ENCODE assay signal across 8 cellular contexts in genomic region chr11:104968856-104969776, GRCh38. TPM values are rescaled to one million over a fixed set of nuclear protein-coding genes. Genes with fewer than 3 reads are reported as not detected.
DNase-seq lines count a peak whose midpoint lies in the region; ATAC-seq, FAIRE-seq and TF ChIP-seq lines count a peak whose summit lies in the region.

No MANE protein-coding gene starts in this region.

- no peak for FAIRE-seq in K562 (lab: Jason Lieb, UNC)

- H4K20me1 ChIP-seq in K562 (replicated peaks; ENCODE audit: control insufficient read depth, insufficient read depth, low read length) = no peaks in the 10 kb centered on the region

- H3K9me3 ChIP-seq in K562 (replicated peaks; ENCODE audit: control insufficient read depth, insufficient read depth, low read depth, low read length) = no peaks in the 10 kb centered on the region
- no peaks in the 10 kb centered on the region for H3K9me3 ChIP-seq in thymus (ENCODE audit: control insufficient read depth)

- CTCF ChIA-PET in K562 (lab: Yijun Ruan, JAX; ENCODE audit: low intra/inter-chr PET ratio) = no interaction called here

- no peak for TF ChIP-seq POLR2A in K562 (conservative IDR thresholded peaks at IDR 0.05)

- no peak overlapping the region for H3K9ac ChIP-seq in K562 (ENCODE audit: insufficient read depth in 1 of 2, low read depth in 2 of 2, low read length in 2 of 2)

- no peaks in the 10 kb centered on the region for H3K27me3 ChIP-seq in K562 (ENCODE audit: control insufficient read depth in 2 of 2, insufficient read depth in 2 of 2, low read length in 2 of 2)
- no peaks in the 10 kb centered on the region for H3K27me3 ChIP-seq in thymus (ENCODE audit: control insufficient read depth, insufficient read depth)

- BruUV-seq in K562 (replicated peaks; lab: Mats Ljungman, UMichigan) = no TSS peak

- H3K36me3 ChIP-seq in K562 (ENCODE audit: control insufficient read depth, insufficient read depth, low read length) = no peaks in the 10 kb centered on the region
- H3K36me3 ChIP-seq in thymus (ENCODE audit: control insufficient read depth, insufficient read depth) = no peaks in the 10 kb centered on the region

- no peak overlapping the region for H2AFZ ChIP-seq in K562 (ENCODE audit: low read depth, low read length)

- no peak for ATAC-seq in K562
- peak; percentile 22 for ATAC-seq in left colon
- ATAC-seq in HG03108 (IDR thresholded peaks at IDR 0.05; ENCODE audit: unreplicated experiment) = no peak

- DNase-seq in NCI-H510A treated with DMSO at 0.1 percent for 48 hours (lab: John Stamatoyannopoulos, UW) (peak; percentile 9), NCI-H510A (lab: John Stamatoyannopoulos, UW) (no peak), NCI-H2029 (lab: John Stamatoyannopoulos, UW) (peak; percentile 15), K562 (ENCODE audit: extremely low read depth in 1 of 4, low spot score in 3 of 4) (no peak), left colon (peak; percentile 26 to 34), NCI-H446 treated with DMSO at 0.1 percent for 48 hours (lab: John Stamatoyannopoulos, UW) (no peak)

- TF ChIP-seq RAD21 in K562 (CRISPR knock-in tag; conservative IDR thresholded peaks at IDR 0.05 in 1 of 2, IDR thresholded peaks at IDR 0.05 in 1 of 2) = no peak

- H3K9me1 ChIP-seq in K562 (ENCODE audit: control insufficient read depth, insufficient read depth, low read length) = no peaks in the 10 kb centered on the region

- no peak for TF ChIP-seq CTCF in K562 (IDR thresholded peaks at IDR 0.05 in 2 of 3, conservative IDR thresholded peaks at IDR 0.05 in 1 of 3; ENCODE audit: insufficient read depth in 2 of 3, low read depth in 1 of 3, low read length in 3 of 3)

- H3K4me1 ChIP-seq in K562 (replicated peaks in 1 of 2; ENCODE audit: control insufficient read depth in 2 of 2, insufficient read depth in 2 of 2, low read length in 2 of 2) = no peaks in the 10 kb centered on the region
- no peaks in the 10 kb centered on the region for H3K4me1 ChIP-seq in thymus (ENCODE audit: control insufficient read depth, insufficient read depth, low read length)

- POLR2A ChIA-PET in K562 (lab: Yijun Ruan, JAX) = no interaction called here

- H3K4me2 ChIP-seq in K562 (ENCODE audit: insufficient read depth, low read length) = no peak overlapping the region

- in situ Hi-C loops in K562 (cut with MboI) = no loop called here

- H3K79me2 ChIP-seq in K562 (ENCODE audit: control insufficient read depth, insufficient read depth, low read length) = no peaks in the 10 kb centered on the region

- H3K4me3 ChIP-seq in K562 (no peak overlapping the region), thymus (ENCODE audit: low read length) (peak overlapping the region; percentile 64)

- intact Hi-C loops in K562 (cut with micrococcal nuclease) = no loop called here
- intact Hi-C loops in left colon (cut with DNase I, micrococcal nuclease) = no loop called here

- TF ChIP-seq EP300 in K562 (IDR thresholded peaks at IDR 0.05; ENCODE audit: low read length) = no peak

- H3K27ac ChIP-seq in K562 (ENCODE audit: extremely low read depth, low read depth, low read length) (no peak overlapping the region), thymus (ENCODE audit: low read depth) (peak overlapping the region; percentile 66)

- WGBS in K562 (ENCODE audit: insufficient coverage, low coverage, missing lambda C conversion rate) = under 1% methylated on average over 12 of the region's 16 CpGs
- 87% methylated on average over 16 of the region's 16 CpGs for WGBS in thymus

TF ChIP-seq in K562, 482 proteins besides CTCF, POLR2A, EP300 and RAD21:
- TF ChIP-seq GABPA (tag; conservative IDR thresholded peaks at IDR 0.05; ENCODE audit: low read depth) = 0 out of 2 replicates have a peak, but pooled peaks have one; percentile 25
- no peak for TF ChIP-seq ZNF354B (CRISPR knock-in tag; IDR thresholded peaks at IDR 0.05)
- TF ChIP-seq ZNF778 (CRISPR knock-in tag; IDR thresholded peaks at IDR 0.05) = no peak
- no peak for TF ChIP-seq TCF7L2 (IDR thresholded peaks at IDR 0.05; ENCODE audit: low read depth, low read length)
- no peak for TF ChIP-seq ELF2 (CRISPR knock-in tag; IDR thresholded peaks at IDR 0.05)

RNA-seq across cellular contexts. Expression of gene CASP4, which starts 0.7 kb away (rescaled TPM):
- total RNA-seq in K562 (2011; cell fraction: chromatin; rRNA removed; ENCODE audit: low replicate concordance) = not detected in 2 replicates
- total RNA-seq in K562 (2011; cell fraction: nucleolus; rRNA removed) = not detected in 2 replicates
- total RNA-seq in K562 (2011; cell fraction: nucleoplasm; rRNA removed) = not detected in 2 replicates
- 0.41 TPM in 1 of 2 replicates, not detected in the other for total RNA-seq in K562 (2014; rRNA removed)
- 0.15 and 0.64 TPM in 2 replicates for total RNA-seq in K562 (2014; rRNA removed; fragmentation: Illumina TruSeq; extraction: Trizol)
- 0.22 and 0.49 TPM in 2 replicates for total RNA-seq in K562 (2015; rRNA removed; fragmentation: Illumina TruSeq; extraction: Trizol)
- total RNA-seq in K562 (2021) = 0.27 and 1.2 TPM in 2 replicates
- 0.28 and 0.31 TPM in 2 replicates for polyA plus RNA-seq in K562 (2011; rRNA removed)
- polyA plus RNA-seq in K562 (2011; cell fraction: cytosol; rRNA removed) = 0.10 and 0.12 TPM in 2 replicates
- polyA plus RNA-seq in K562 (2011; cell fraction: nucleus; rRNA removed) = 0.18 TPM in 1 of 2 replicates, not detected in the other
- 0.49 and 1.9 TPM in 2 replicates for polyA plus RNA-seq in K562 (2012)
- polyA plus RNA-seq in K562 (2014; fragmentation: Illumina TruSeq; extraction: Trizol) = 0.37 TPM in 1 of 2 replicates, not detected in the other
- under 1 TPM in 1 of 2 experiments, not detected in 1; 0.42 TPM for polyA plus RNA-seq in K562 (2014; fragmentation: Nextera tagmentation; extraction: Ambion mirVana)
- polyA plus RNA-seq in K562 (2014; rRNA removed) = 0.20 TPM in 1 of 2 replicates, not detected in the other
- polyA minus RNA-seq in K562 (2011; rRNA and poly(A)+ RNA removed) = 0.03 and 0.35 TPM in 2 replicates
- not detected in 2 replicates for polyA minus RNA-seq in K562 (2011; cell fraction: cytosol; rRNA and poly(A)+ RNA removed)
- not detected in 2 replicates for polyA minus RNA-seq in K562 (2011; cell fraction: nucleus; rRNA and poly(A)+ RNA removed)
- total RNA-seq in left colon = 10 to 100 TPM; 21.2 to 26.8 TPM
- polyA plus RNA-seq in thymus = 95.6 TPM

RNA-seq across cellular contexts. Expression of gene CASP5, which starts 53.9 kb away (rescaled TPM):
- not detected in 2 replicates for total RNA-seq in K562 (2011; cell fraction: chromatin; rRNA removed; ENCODE audit: low replicate concordance)
- total RNA-seq in K562 (2011; cell fraction: nucleolus; rRNA removed) = not detected in 2 replicates
- total RNA-seq in K562 (2011; cell fraction: nucleoplasm; rRNA removed) = not detected in 2 replicates
- not detected in 2 replicates for total RNA-seq in K562 (2014; rRNA removed)
- total RNA-seq in K562 (2014; rRNA removed; fragmentation: Illumina TruSeq; extraction: Trizol) = not detected in 2 replicates
- not detected in 2 replicates for total RNA-seq in K562 (2015; rRNA removed; fragmentation: Illumina TruSeq; extraction: Trizol)
- not detected in 2 replicates for total RNA-seq in K562 (2021)
- not detected in 2 replicates for polyA plus RNA-seq in K562 (2011; rRNA removed)
- polyA plus RNA-seq in K562 (2011; cell fraction: cytosol; rRNA removed) = not detected in 2 replicates
- polyA plus RNA-seq in K562 (2011; cell fraction: nucleus; rRNA removed) = not detected in 2 replicates
- polyA plus RNA-seq in K562 (2012) = not detected in 2 replicates
- polyA plus RNA-seq in K562 (2014; fragmentation: Illumina TruSeq; extraction: Trizol) = not detected in 2 replicates
- not detected for polyA plus RNA-seq in K562 (2014; fragmentation: Nextera tagmentation; extraction: Ambion mirVana)
- not detected in 2 replicates for polyA plus RNA-seq in K562 (2014; rRNA removed)
- polyA minus RNA-seq in K562 (2011; rRNA and poly(A)+ RNA removed) = not detected in 2 replicates
- not detected in 2 replicates for polyA minus RNA-seq in K562 (2011; cell fraction: cytosol; rRNA and poly(A)+ RNA removed)
- polyA minus RNA-seq in K562 (2011; cell fraction: nucleus; rRNA and poly(A)+ RNA removed) = not detected in 2 replicates
- 100 to 1,000 TPM in 1 of 2 donors, 10 to 100 TPM in 1; 31.1 to 107 TPM for total RNA-seq in left colon
- polyA plus RNA-seq in thymus = 0.55 TPM

Comparison
In these comparisons a context has a peak if more than half of its experiments do, and no peak if none do; other contexts are left out.
1. DNase-seq: peak in NCI-H510A treated with DMSO at 0.1 percent for 48 hours (single experiment), NCI-H2029 (single experiment) and left colon (2 of 2); none in NCI-H510A (single experiment), K562 (0 of 4) and NCI-H446 treated with DMSO at 0.1 percent for 48 hours (single experiment).
2. RNA of gene CASP4, which starts 0.7 kb away (total RNA-seq): 21.2 to 26.8 TPM in left colon; 0.15 to 1.2 TPM in K562; every median in the first group is over 10 times any median in the second.
3. RNA of gene CASP5, which starts 53.9 kb away (total RNA-seq): 31.1 to 107 TPM in left colon; not detected in K562; every median in the first group is over 10 times any median in the second.